Comparison of ENCODE assay signal across 15 cellular contexts in the genomic region with DNA sequence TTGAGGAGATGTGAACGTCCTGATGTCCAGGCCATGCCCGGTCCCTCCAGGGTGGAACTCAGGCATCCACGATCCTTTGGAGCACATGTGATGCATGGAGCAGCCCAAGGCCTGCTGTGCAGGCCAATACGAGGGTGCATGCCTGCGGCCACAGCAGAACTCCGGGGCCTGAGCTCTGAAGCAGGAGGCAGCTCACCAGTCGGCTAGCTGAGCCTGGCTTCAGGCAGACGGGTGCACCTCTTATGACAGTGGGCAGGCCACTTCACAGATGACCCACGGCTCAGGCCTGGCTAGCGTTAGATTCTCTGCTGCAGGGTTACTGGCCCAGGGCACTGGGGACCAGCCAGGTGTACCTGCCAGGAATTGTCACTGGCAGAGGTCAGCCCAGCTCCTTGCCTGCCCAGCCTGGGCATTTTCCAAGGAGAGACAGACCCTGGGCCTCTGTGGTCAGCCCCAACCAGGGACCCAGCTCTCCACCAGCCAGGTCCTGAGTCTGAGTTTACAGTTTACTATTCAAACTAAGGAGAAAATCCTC. TPM values are rescaled to one million over a fixed set of nuclear protein-coding genes. Genes with fewer than 3 reads are reported as not detected.
DNase-seq lines count a peak whose midpoint lies in the region; ATAC-seq and TF ChIP-seq lines count a peak whose summit lies in the region.
"Had no signal": no experiment of that assay in that cellular context is flagged by ENCODE, and none has a peak within 500 bp of the region (broad histone marks: within the 10 kb centered on the region; RNA-seq: fewer than 3 reads in every experiment).

No MANE protein-coding gene starts in this region.

- H3K4me1 ChIP-seq in ascending aorta: peaks cover 0 to 5% of the 10 kb centered on the region in 2 donors
- H3K4me1 ChIP-seq in ovary (ENCODE audit: insufficient read depth): no peaks in the 10 kb centered on the region
- H3K4me1 ChIP-seq in transverse colon: no peaks in the 10 kb centered on the region

- no peak overlapping the region for H3K4me3 ChIP-seq in ascending aorta
- H3K4me3 ChIP-seq in ovary: no peak overlapping the region
- H3K4me3 ChIP-seq in transverse colon: no peak overlapping the region
- H3K4me3 ChIP-seq: K562 had no signal

- TF ChIP-seq POLR2A in ovary (IDR thresholded peaks at IDR 0.05) (no peak), transverse colon (IDR thresholded peaks at IDR 0.05) (no peak)

- no peaks in the 10 kb centered on the region for H3K9me3 ChIP-seq in ascending aorta
- H3K9me3 ChIP-seq in ovary: no peaks in the 10 kb centered on the region
- no peaks in the 10 kb centered on the region for H3K9me3 ChIP-seq in transverse colon

- H3K27me3 ChIP-seq in ascending aorta: no peaks in the 10 kb centered on the region
- H3K27me3 ChIP-seq in ovary: no peaks in the 10 kb centered on the region
- H3K27me3 ChIP-seq in transverse colon: no peaks in the 10 kb centered on the region

- ATAC-seq in GM18870 (IDR thresholded peaks at IDR 0.05; ENCODE audit: unreplicated experiment) (no peak), HG03521 (IDR thresholded peaks at IDR 0.05; ENCODE audit: unreplicated experiment) (no peak)
- ATAC-seq: esophagus mucosa, K562 had no signal

- in situ Hi-C loops in transverse colon (cut with MboI; ENCODE audit: low pct_ligation_motif_present in 1 of 4, low pct_unique_long_range_greater_than_20kb in 1 of 4, low sequenced_read_pairs in 3 of 4): no loop called here

- TF ChIP-seq EP300 in ovary (IDR thresholded peaks at IDR 0.05) (no peak), transverse colon (IDR thresholded peaks at IDR 0.05; ENCODE audit: low read depth) (no peak)

- TF ChIP-seq CTCF in ascending aorta (IDR thresholded peaks at IDR 0.05) (no peak), ovary (IDR thresholded peaks at IDR 0.05) (no peak), transverse colon (IDR thresholded peaks at IDR 0.05) (no peak)

- H3K27ac ChIP-seq in ascending aorta (peak overlapping the region; percentile 25 to 26), ovary (no peak overlapping the region), transverse colon (peak overlapping the region in 3 of 4 donors; percentile 0 to 47 (median 6))

- H3K36me3 ChIP-seq in ascending aorta (no peaks in the 10 kb centered on the region), ovary (no peaks in the 10 kb centered on the region), transverse colon (no peaks in the 10 kb centered on the region)

- intact Hi-C loops in ascending aorta (cut with DNase I): loop anchor here (1.0 to 2.0 kb wide), 4 partner anchors 33 to 130 kb away; no protein-coding TSS in a partner anchor
- intact Hi-C loops in cardiac septum (cut with DNase I): loop anchor here (2.0 to 5.0 kb wide), 2 partner anchors 43 to 69 kb away; no protein-coding TSS in a partner anchor
- intact Hi-C loops in ovary (cut with DNase I): no loop called here
- intact Hi-C loops in transverse colon (cut with DNase I; ENCODE audit: low total_unique reads): no loop called here

- DNase-seq in ascending aorta (ENCODE audit: low spot score in 2 of 2) (peak in 1 of 2 donors; percentile 63), cardiac septum (ENCODE audit: low spot score) (peak; percentile 75), ovary (peak in 3 of 5 donors; percentile 7 to 31 (median 20)), transverse colon (no peak)
- no peak for DNase-seq in activated CD4-positive, alpha-beta T cell treated with anti-CD3 and anti-CD28 coated beads, Interleukin-2, amount 50 U/mL, for 4 hours
- DNase-seq: activated CD4-positive, alpha-beta memory T cell treated with anti-CD3 and anti-CD28 coated beads, Interleukin-2, amount 10 ng/mL, durations not matched to agents 7 days and 5 days; activated T-cell treated with anti-CD3 and anti-CD28 coated beads, Interleukin-2, amount 50 U/mL, for 1 hour; COR-L47; HCEC 1CT; mammary epithelial cell; NCI-H1930 had no signal

- 94 to 96% (median 95%) methylated on average over 10 of the region's 10 CpGs for WGBS in ovary, 3 donors
- WGBS in transverse colon (ENCODE audit: low coverage in 1 of 2), 2 donors: 82% methylated on average over 10 of the region's 10 CpGs; no CpG with 5 or more reads in 1 of the 2 donors

RNA-seq across cellular contexts. Expression of gene INPP5A, which starts 29.6 kb away (rescaled TPM):
- total RNA-seq in ascending aorta (81.2 TPM), cardiac septum (121 TPM), ovary (10 to 100 TPM; 19.8 to 41.2 (median 35.3) TPM), transverse colon (10 to 100 TPM; 34.8 to 80.8 (median 52.8) TPM)
- polyA plus RNA-seq in ovary: 10 to 100 TPM; 20.2 to 41.2 TPM

Comparison
In these comparisons a context has a peak if more than half of its experiments do, and no peak if none do; other contexts are left out.
1. DNase-seq: peak in cardiac septum (single experiment) and ovary (3 of 5); none in transverse colon (single experiment) and activated CD4-positive, alpha-beta T cell treated with anti-CD3 and anti-CD28 coated beads, Interleukin-2, amount 50 U/mL, for 4 hours (0 of 2).
2. H3K27ac ChIP-seq: peak in ascending aorta (2 of 2) and transverse colon (3 of 4); none in ovary (0 of 2).
3. intact Hi-C loops: an anchor here in ascending aorta (1.0 to 2.0 kb wide) and cardiac septum (2.0 to 5.0 kb wide); none called in ovary and transverse colon.